Comparison of ENCODE assay signal across 8 cellular contexts in genomic region chr1:66532798-66533783, GRCh38. TPM values are rescaled to one million over a fixed set of nuclear protein-coding genes. Genes with fewer than 3 reads are reported as not detected.
A peak's percentile ranks its signal among the peaks of the same experiment; 100 is the strongest.
DNase-seq lines count a peak whose midpoint lies in the region; ATAC-seq and TF ChIP-seq lines count a peak whose summit lies in the region.

No MANE protein-coding gene starts in this region.

- H3K27ac ChIP-seq in gastroesophageal sphincter (peak overlapping the region; percentile 39 to 85 (median 76)), neural cell (ENCODE audit: low read length) (peak overlapping the region; percentile 89)

- H3K79me2 ChIP-seq in neural cell (replicated peaks; ENCODE audit: insufficient read depth, low read length): peaks cover 27% of the 10 kb centered on the region

- peaks cover 0 to 38% (median 5%) of the 10 kb centered on the region in 3 donors for H3K4me1 ChIP-seq in gastroesophageal sphincter

- TF ChIP-seq RAD21 in neural cell (conservative IDR thresholded peaks at IDR 0.05): no peak

- no peaks in the 10 kb centered on the region for H3K27me3 ChIP-seq in gastroesophageal sphincter
- no peaks in the 10 kb centered on the region for H3K27me3 ChIP-seq in neural cell (ENCODE audit: insufficient read depth, low read depth, low read length)

- no peaks in the 10 kb centered on the region for H4K20me1 ChIP-seq in neural cell (ENCODE audit: insufficient read depth)

- TF ChIP-seq CTCF in gastroesophageal sphincter (IDR thresholded peaks at IDR 0.05): no peak
- TF ChIP-seq CTCF in neural cell (IDR thresholded peaks at IDR 0.05; ENCODE audit: poor library complexity, severe bottlenecking): no peak

- intact Hi-C loops in activated T-helper 1 cell treated with anti-CD3 and anti-CD28 coated beads, Interleukin-12 subunit alpha, Interleukin-12 subunit beta, Interleukin-2, Interleukin-4 antibody, amounts not matched to agents 30 ng/mL and 10 ng/mL and 1 ng/mL, durations not matched to agents 14 hours and 24 hours and 36 hours (cut with micrococcal nuclease): no loop called here

- ATAC-seq in gastroesophageal sphincter: peak; percentile 40
- no peak for ATAC-seq in HG02840 (IDR thresholded peaks at IDR 0.05; ENCODE audit: low FRiP score, unreplicated experiment)
- ATAC-seq in GM19351 (IDR thresholded peaks at IDR 0.05; ENCODE audit: unreplicated experiment): no peak

- peaks cover 18% of the 10 kb centered on the region for H3K4me1 Mint-ChIP-seq in activated T-helper 1 cell treated with anti-CD3 and anti-CD28 coated beads, Interleukin-12 subunit alpha, Interleukin-12 subunit beta, Interleukin-2, Interleukin-4 antibody, amounts not matched to agents 30 ng/mL and 10 ng/mL and 1 ng/mL, durations not matched to agents 14 hours and 24 hours and 36 hours (ENCODE audit: low read depth)

- no peaks in the 10 kb centered on the region for H3K9me3 Mint-ChIP-seq in activated T-helper 1 cell treated with anti-CD3 and anti-CD28 coated beads, Interleukin-12 subunit alpha, Interleukin-12 subunit beta, Interleukin-2, Interleukin-4 antibody, amounts not matched to agents 30 ng/mL and 10 ng/mL and 1 ng/mL, durations not matched to agents 14 hours and 24 hours and 36 hours

- peak overlapping the region; percentile 70 for H2AFZ ChIP-seq in neural cell (ENCODE audit: low read depth, low read length)

- peak overlapping the region; percentile 28 for H3K4me2 ChIP-seq in neural cell (ENCODE audit: low read length)

- no peaks in the 10 kb centered on the region for H3K36me3 Mint-ChIP-seq in activated T-helper 1 cell treated with anti-CD3 and anti-CD28 coated beads, Interleukin-12 subunit alpha, Interleukin-12 subunit beta, Interleukin-2, Interleukin-4 antibody, amounts not matched to agents 30 ng/mL and 10 ng/mL and 1 ng/mL, durations not matched to agents 14 hours and 24 hours and 36 hours (ENCODE audit: low read depth)

- TF ChIP-seq EP300 in gastroesophageal sphincter (IDR thresholded peaks at IDR 0.05) (no peak), neural cell (conservative IDR thresholded peaks at IDR 0.05; ENCODE audit: poor library complexity, severe bottlenecking) (no peak)

- H3K36me3 ChIP-seq in gastroesophageal sphincter (no peaks in the 10 kb centered on the region), neural cell (ENCODE audit: insufficient read depth, low read length) (no peaks in the 10 kb centered on the region)

- H3K9ac ChIP-seq in neural cell (ENCODE audit: low read length): peak overlapping the region; percentile 77

- peak overlapping the region; percentile 72 for H3K4me3 Mint-ChIP-seq in activated T-helper 1 cell treated with anti-CD3 and anti-CD28 coated beads, Interleukin-12 subunit alpha, Interleukin-12 subunit beta, Interleukin-2, Interleukin-4 antibody, amounts not matched to agents 30 ng/mL and 10 ng/mL and 1 ng/mL, durations not matched to agents 14 hours and 24 hours and 36 hours

- H3K4me3 ChIP-seq in gastroesophageal sphincter: peak overlapping the region; percentile 42 to 57
- peak overlapping the region; percentile 70 for H3K4me3 ChIP-seq in neural cell (ENCODE audit: low read length)

- peak; percentile 5 for DNase-seq in activated T-cell treated with anti-CD3 and anti-CD28 coated beads for 48 hours (ENCODE audit: low read depth)
- no peak for DNase-seq in activated T-cell treated with anti-CD3 and anti-CD28 coated beads, Interleukin-2, amount 50 U/mL, for 1 hour
- no peak for DNase-seq in activated T-helper 1 cell treated with anti-CD3 and anti-CD28 coated beads, Interleukin-12 subunit alpha, Interleukin-12 subunit beta, Interleukin-2, Interleukin-4 antibody, amounts not matched to agents 30 ng/mL and 10 ng/mL and 1 ng/mL, durations not matched to agents 14 hours and 24 hours and 36 hours (ENCODE audit: low spot score)
- no peak for DNase-seq in 8988T

- H3F3A ChIP-seq in neural cell (ENCODE audit: insufficient read depth, low read length, poor library complexity, severe bottlenecking): peaks cover 3% of the 10 kb centered on the region

- H3K9me3 ChIP-seq in gastroesophageal sphincter: no peaks in the 10 kb centered on the region
- H3K9me3 ChIP-seq in neural cell (ENCODE audit: low read length): no peaks in the 10 kb centered on the region

- 0 to 3% methylated on average over 15 to 31 of the region's 50 CpGs for WGBS in gastroesophageal sphincter (ENCODE audit: low coverage in 1 of 2), 2 donors

- H3K9me2 ChIP-seq in neural cell (ENCODE audit: insufficient read depth, low read length): no peaks in the 10 kb centered on the region

- H3K27me3 Mint-ChIP-seq in activated T-helper 1 cell treated with anti-CD3 and anti-CD28 coated beads, Interleukin-12 subunit alpha, Interleukin-12 subunit beta, Interleukin-2, Interleukin-4 antibody, amounts not matched to agents 30 ng/mL and 10 ng/mL and 1 ng/mL, durations not matched to agents 14 hours and 24 hours and 36 hours (ENCODE audit: insufficient read depth): peaks cover 52% of the 10 kb centered on the region

- no peak overlapping the region for H3K27ac Mint-ChIP-seq in activated T-helper 1 cell treated with anti-CD3 and anti-CD28 coated beads, Interleukin-12 subunit alpha, Interleukin-12 subunit beta, Interleukin-2, Interleukin-4 antibody, amounts not matched to agents 30 ng/mL and 10 ng/mL and 1 ng/mL, durations not matched to agents 14 hours and 24 hours and 36 hours

- TF ChIP-seq POLR2A in gastroesophageal sphincter (IDR thresholded peaks at IDR 0.05): no peak

TF ChIP-seq in neural cell, 6 proteins besides CTCF, POLR2A, EP300 and RAD21:
- TF ChIP-seq MXI1 (conservative IDR thresholded peaks at IDR 0.05; ENCODE audit: poor library complexity, severe bottlenecking) (no peak), EZH2 (IDR thresholded peaks at IDR 0.05; ENCODE audit: borderline replicate concordance, insufficient read depth, low read length, poor library complexity, severe bottlenecking) (no peak), POLR2AphosphoS5 (IDR thresholded peaks at IDR 0.05) (peak; percentile 5), REST (IDR thresholded peaks at IDR 0.05; ENCODE audit: borderline replicate concordance) (no peak), SMC3 (conservative IDR thresholded peaks at IDR 0.05; ENCODE audit: poor library complexity) (no peak), TAF1 (IDR thresholded peaks at IDR 0.05; ENCODE audit: low read depth) (peak; percentile 49)

RNA-seq across cellular contexts. Expression of gene SGIP1, which starts 0.9 kb away (rescaled TPM):
- not detected in 2 replicates for total RNA-seq in activated T-helper 1 cell treated with anti-CD3 and anti-CD28 coated beads, Interleukin-12 subunit alpha, Interleukin-12 subunit beta, Interleukin-2, Interleukin-4 antibody, amounts not matched to agents 30 ng/mL and 10 ng/mL and 1 ng/mL, durations not matched to agents 14 hours and 24 hours and 36 hours
- 10 to 100 TPM in 2 of 4 donors, 1 to 10 TPM in 2; 6.5 to 14.0 (median 10.7) TPM for total RNA-seq in gastroesophageal sphincter
- 50.4 and 50.5 TPM in 2 replicates for polyA plus RNA-seq in neural cell
- 121 and 134 TPM in 2 replicates for polyA minus RNA-seq in neural cell
